ENCODE assay signal across 1 cellular context in genomic region chr14:22773162-22774010, GRCh38.
TF ChIP-seq lines count a peak whose summit lies in the region.

No MANE protein-coding gene starts in this region.

TF ChIP-seq in HepG2, 621 proteins besides CTCF, POLR2A, EP300 and RAD21:
- TF ChIP-seq CREBL2 (CRISPR knock-in tag; IDR thresholded peaks at IDR 0.05; ENCODE audit: borderline replicate concordance): no peak
- no peak for TF ChIP-seq CBX1 (IDR thresholded peaks at IDR 0.05; ENCODE audit: low read depth)
- peak; percentile 72; the same call in 1 of the 2 replicates for TF ChIP-seq ZC3H13 (CRISPR knock-in tag; IDR thresholded peaks at IDR 0.05)
- 0 out of 2 replicates have a peak, but pooled peaks have one; percentile 38 for TF ChIP-seq ZSCAN12 (CRISPR knock-in tag; IDR thresholded peaks at IDR 0.05)
- TF ChIP-seq ZNF576 (CRISPR knock-in tag; IDR thresholded peaks at IDR 0.05): 0 out of 2 replicates have a peak, but pooled peaks have one; percentile 11
- no peak for TF ChIP-seq NONO (IDR thresholded peaks at IDR 0.05)
- TF ChIP-seq NONO (CRISPR knock-in tag; conservative IDR thresholded peaks at IDR 0.05): peak; percentile 45; the same call in 1 of the 2 replicates
- no peak for TF ChIP-seq ZNF44 (CRISPR knock-in tag; IDR thresholded peaks at IDR 0.05)
- TF ChIP-seq AKAP8 (CRISPR knock-in tag; IDR thresholded peaks at IDR 0.05): 0 out of 2 replicates have a peak, but pooled peaks have one; percentile 20
- TF ChIP-seq ZNF12 (CRISPR knock-in tag; IDR thresholded peaks at IDR 0.05): peak; percentile 98
- 0 out of 2 replicates have a peak, but pooled peaks have one; percentile 19 for TF ChIP-seq NFYB (CRISPR knock-in tag; IDR thresholded peaks at IDR 0.05)
- TF ChIP-seq ZFP36L1 (CRISPR knock-in tag; IDR thresholded peaks at IDR 0.05): 0 out of 2 replicates have a peak, but pooled peaks have one; percentile 21
- TF ChIP-seq RFXAP (CRISPR knock-in tag; IDR thresholded peaks at IDR 0.05; ENCODE audit: borderline replicate concordance): 0 out of 2 replicates have a peak, but pooled peaks have one; percentile 14
- TF ChIP-seq CREB3 (CRISPR knock-in tag; IDR thresholded peaks at IDR 0.05): peak; percentile 41; the same call in 1 of the 2 replicates
- 0 out of 2 replicates have a peak, but pooled peaks have one; percentile 16 for TF ChIP-seq TARDBP (CRISPR knock-in tag; IDR thresholded peaks at IDR 0.05)
- 0 out of 2 replicates have a peak, but pooled peaks have one; percentile 24 for TF ChIP-seq FOXC1 (CRISPR knock-in tag; IDR thresholded peaks at IDR 0.05; ENCODE audit: borderline replicate concordance)
- TF ChIP-seq RBM22 (optimal IDR thresholded peaks at IDR 0.05; ENCODE audit: low read length): peak; percentile 99
- peak; percentile 81; the same call in 1 of the 2 replicates for TF ChIP-seq PAF1 (CRISPR knock-in tag; IDR thresholded peaks at IDR 0.05)
- TF ChIP-seq SPEN (CRISPR knock-in tag; IDR thresholded peaks at IDR 0.05; ENCODE audit: low read depth): no peak
- peak; percentile 61; the same call in 1 of the 2 replicates for TF ChIP-seq CSRNP1 (CRISPR knock-in tag; IDR thresholded peaks at IDR 0.05)
- TF ChIP-seq ZNF407 (CRISPR knock-in tag; IDR thresholded peaks at IDR 0.05; ENCODE audit: not compliant biosample characterization): no peak
- TF ChIP-seq SKIL (CRISPR knock-in tag; IDR thresholded peaks at IDR 0.05; ENCODE audit: borderline replicate concordance): no peak
- peak; percentile 27; the same call in 1 of the 2 replicates for TF ChIP-seq BORCS8-MEF2B (CRISPR knock-in tag; IDR thresholded peaks at IDR 0.05)
- TF ChIP-seq PHF8 (CRISPR knock-in tag; IDR thresholded peaks at IDR 0.05): 0 out of 2 replicates have a peak, but pooled peaks have one; percentile 8
- TF ChIP-seq ZNF180 (CRISPR knock-in tag; IDR thresholded peaks at IDR 0.05; ENCODE audit: borderline replicate concordance, low read depth): 0 out of 2 replicates have a peak, but pooled peaks have one; percentile 52
